8 cellular contexts compared by ENCODE assay signal in the genomic region with DNA sequence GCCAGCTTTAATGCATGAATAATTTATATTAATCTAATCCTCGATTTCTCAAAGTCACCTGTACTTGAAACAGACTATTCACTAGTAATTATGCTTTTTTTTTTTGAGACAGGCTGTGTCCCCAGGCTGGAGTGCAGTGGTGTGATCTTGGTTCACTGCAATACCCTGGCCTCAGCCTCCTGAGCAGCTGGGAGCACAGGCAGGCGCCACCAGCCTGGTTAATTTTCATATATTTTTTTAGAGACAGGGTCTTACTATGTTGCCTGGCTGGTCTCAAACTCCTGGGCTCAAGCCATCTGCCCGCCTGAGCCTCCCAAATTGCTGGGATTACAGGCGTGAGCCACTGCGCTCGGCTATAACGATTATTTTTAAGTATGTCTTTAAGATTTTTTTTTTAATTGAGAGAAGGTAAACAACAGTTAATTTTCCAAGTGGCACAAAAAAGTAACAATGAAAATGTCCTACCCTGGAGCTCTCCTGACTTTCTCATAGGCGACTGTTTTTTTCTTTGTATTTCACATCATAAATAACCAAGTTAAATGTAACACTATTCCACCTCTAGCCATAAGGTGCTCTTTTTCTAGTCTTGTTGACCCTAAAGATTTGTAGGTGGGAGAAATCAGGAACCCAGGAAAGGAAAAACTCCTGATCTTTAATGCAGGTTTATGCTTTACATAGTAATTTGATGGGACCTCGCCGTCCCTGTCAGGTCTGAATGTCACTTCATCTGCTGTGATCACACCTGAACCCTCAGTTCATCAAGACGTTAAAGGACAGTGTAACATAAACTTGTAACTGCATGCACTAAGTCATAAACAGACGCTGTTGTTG. TPM values are rescaled to one million over a fixed set of nuclear protein-coding genes. Genes with fewer than 3 reads are reported as not detected.
DNase-seq lines count a peak whose midpoint lies in the region; ATAC-seq and TF ChIP-seq lines count a peak whose summit lies in the region.

No MANE protein-coding gene starts in this region.

- H3K4me3 Mint-ChIP-seq in Caco-2 (ENCODE audit: unreplicated experiment), result peak overlapping the region; percentile 94

- intact Hi-C loops in Caco-2 (cut with micrococcal nuclease; ENCODE audit: unreplicated experiment), result loop anchor here (10.0 kb wide), 2 partner anchors 200 to 380 kb away; partner anchors contain the start of gene TWSG1

- no peaks in the 10 kb centered on the region for H3K27me3 Mint-ChIP-seq in Caco-2 (ENCODE audit: insufficient read depth, unreplicated experiment)

- CTCF ChIA-PET in Caco-2 (lab: Charles Lee), result interaction anchor here (0.5 kb wide), 1 partner anchor 472 kb away, joined by 3 read pairs; no protein-coding TSS in a partner anchor

- H3K36me3 ChIP-seq in Caco-2 (ENCODE audit: control insufficient read depth, insufficient read depth, low read length), result peaks cover 1% of the 10 kb centered on the region; the same call in 1 of the 2 replicates
- peaks cover 9% of the 10 kb centered on the region for H3K36me3 ChIP-seq in ectodermal cell (ENCODE audit: control insufficient read depth, insufficient read depth, low read length)
- H3K36me3 ChIP-seq in neutrophil, result peaks cover 16% of the 10 kb centered on the region

- WGBS in ectodermal cell, 2 experiments, result 62 to 63% methylated on average over 11 to 12 of the region's 12 CpGs

- POLR2A ChIA-PET in Caco-2 (lab: Charles Lee), result interaction anchor here (1.4 to 3.2 kb wide), 2 partner anchors 33 to 62 kb away, joined by 4 to 19 read pairs; partner anchors contain the start of gene NDUFV2

- H3K4me1 Mint-ChIP-seq in Caco-2 (ENCODE audit: low read depth, unreplicated experiment), result peaks cover 23% of the 10 kb centered on the region

- no peak for ATAC-seq in GM19351 (IDR thresholded peaks at IDR 0.05; ENCODE audit: unreplicated experiment)
- ATAC-seq in GM19455 (IDR thresholded peaks at IDR 0.05; ENCODE audit: unreplicated experiment), result no peak

- H3K4me1 ChIP-seq in Caco-2 (peaks cover 22% of the 10 kb centered on the region), ectodermal cell (ENCODE audit: control insufficient read depth, insufficient read depth, low read length) (peaks cover 8% of the 10 kb centered on the region), neutrophil (ENCODE audit: control insufficient read depth in 1 of 2, insufficient read depth in 1 of 2, low read depth in 1 of 2, low read length in 1 of 2) (peaks cover 44 to 50% of the 10 kb centered on the region in 2 experiments)

- H3K9me3 Mint-ChIP-seq in Caco-2 (ENCODE audit: unreplicated experiment), result no peaks in the 10 kb centered on the region

- H3K9me3 ChIP-seq in Caco-2 (no peaks in the 10 kb centered on the region), ectodermal cell (ENCODE audit: control insufficient read depth, low read length) (no peaks in the 10 kb centered on the region), neutrophil (no peaks in the 10 kb centered on the region)

- H3K36me3 Mint-ChIP-seq in Caco-2 (ENCODE audit: insufficient read depth, unreplicated experiment), result peaks cover 47% of the 10 kb centered on the region

- no peaks in the 10 kb centered on the region for H3K27me3 ChIP-seq in Caco-2 (replicated peaks; ENCODE audit: control insufficient read depth, insufficient read depth, low read length)
- no peaks in the 10 kb centered on the region for H3K27me3 ChIP-seq in ectodermal cell (ENCODE audit: control insufficient read depth, insufficient read depth, low read length, poor library complexity, severe bottlenecking)
- H3K27me3 ChIP-seq in neutrophil, result no peaks in the 10 kb centered on the region

- H3K27ac ChIP-seq in ectodermal cell (ENCODE audit: insufficient read depth, low read depth, low read length, poor library complexity, severe bottlenecking) (no peak overlapping the region), neutrophil (peak overlapping the region; percentile 100)

- H3K27ac Mint-ChIP-seq in Caco-2 (ENCODE audit: unreplicated experiment), result peak overlapping the region; percentile 96

- no peak for DNase-seq in Caco-2
- DNase-seq in NCI-H2171 treated with DMSO at 0.1 percent for 48 hours (lab: John Stamatoyannopoulos, UW), result peak; percentile 72
- DNase-seq in LoVo (ENCODE audit: low spot score), result no peak
- DNase-seq in OCI-M2 (lab: John Stamatoyannopoulos, UW; ENCODE audit: unreplicated experiment), result no peak

- TF ChIP-seq CTCF in Caco-2 (IDR thresholded peaks at IDR 0.05; ENCODE audit: insufficient read depth in 1 of 2, low read depth in 1 of 2, low read length in 1 of 2, severe bottlenecking in 1 of 2, unreplicated experiment in 1 of 2), result no peak
- no peak for TF ChIP-seq CTCF in neutrophil (IDR thresholded peaks at IDR 0.05)

- no TSS peak for BruUV-seq in Caco-2 (replicated peaks; lab: Mats Ljungman, UMichigan)

- H3K4me3 ChIP-seq in Caco-2 (ENCODE audit: low read depth, low read length), result peak overlapping the region; percentile 96
- H3K4me3 ChIP-seq in ectodermal cell (ENCODE audit: insufficient read depth, low read depth, low read length), result peak overlapping the region; percentile 78
- H3K4me3 ChIP-seq in neutrophil (ENCODE audit: low read depth in 1 of 2, low read length in 1 of 2), result peak overlapping the region; percentile 87 to 97

RNA-seq across cellular contexts. Expression of gene ANKRD12, which starts 1.3 kb away (rescaled TPM):
- 33.2 and 36.5 TPM in 2 replicates for total RNA-seq in Caco-2 (2022)
- polyA plus RNA-seq in ectodermal cell (2013, experiment 1 of 4), result 19.1 TPM
- 17.5 TPM for polyA plus RNA-seq in ectodermal cell (2013, experiment 2 of 4)
- 19.8 TPM for polyA plus RNA-seq in ectodermal cell (2013, experiment 3 of 4)
- polyA plus RNA-seq in ectodermal cell (2013, experiment 4 of 4), result 24.3 TPM

RNA-seq across cellular contexts. Expression of gene NDUFV2, which starts 32.8 kb away (rescaled TPM):
- total RNA-seq in Caco-2 (2022), result 211 and 220 TPM in 2 replicates
- polyA plus RNA-seq in ectodermal cell (2013, experiment 1 of 4), result 160 TPM
- polyA plus RNA-seq in ectodermal cell (2013, experiment 2 of 4), result 161 TPM
- polyA plus RNA-seq in ectodermal cell (2013, experiment 3 of 4), result 155 TPM
- 167 TPM for polyA plus RNA-seq in ectodermal cell (2013, experiment 4 of 4)
